ENCODE assay signal across 1 cellular context in the genomic region with DNA sequence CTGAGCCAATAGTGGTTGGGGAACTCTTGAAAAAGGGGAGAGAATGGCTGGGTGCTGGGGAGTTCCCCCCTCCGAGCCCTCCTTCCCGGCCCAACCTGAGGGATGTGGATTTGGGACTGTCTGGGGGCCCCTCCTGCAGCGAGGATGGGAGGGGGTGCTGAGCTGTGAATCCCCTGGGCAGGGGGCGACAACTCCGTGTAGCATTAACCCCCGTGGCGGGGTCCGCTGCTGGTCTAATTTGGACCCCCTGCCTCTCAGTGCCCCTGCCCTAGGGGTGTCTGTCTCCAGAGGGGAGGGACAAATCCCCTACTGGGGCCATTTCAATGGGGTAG.
TF ChIP-seq lines count a peak whose summit lies in the region.

No MANE protein-coding gene starts in this region.

TF ChIP-seq in SK-N-SH treated with all-trans-retinoic acid at 6 μM for 48 hours, 23 proteins besides CTCF, POLR2A, EP300 and RAD21 (continued from another document):
- TF ChIP-seq, protein P1, sequence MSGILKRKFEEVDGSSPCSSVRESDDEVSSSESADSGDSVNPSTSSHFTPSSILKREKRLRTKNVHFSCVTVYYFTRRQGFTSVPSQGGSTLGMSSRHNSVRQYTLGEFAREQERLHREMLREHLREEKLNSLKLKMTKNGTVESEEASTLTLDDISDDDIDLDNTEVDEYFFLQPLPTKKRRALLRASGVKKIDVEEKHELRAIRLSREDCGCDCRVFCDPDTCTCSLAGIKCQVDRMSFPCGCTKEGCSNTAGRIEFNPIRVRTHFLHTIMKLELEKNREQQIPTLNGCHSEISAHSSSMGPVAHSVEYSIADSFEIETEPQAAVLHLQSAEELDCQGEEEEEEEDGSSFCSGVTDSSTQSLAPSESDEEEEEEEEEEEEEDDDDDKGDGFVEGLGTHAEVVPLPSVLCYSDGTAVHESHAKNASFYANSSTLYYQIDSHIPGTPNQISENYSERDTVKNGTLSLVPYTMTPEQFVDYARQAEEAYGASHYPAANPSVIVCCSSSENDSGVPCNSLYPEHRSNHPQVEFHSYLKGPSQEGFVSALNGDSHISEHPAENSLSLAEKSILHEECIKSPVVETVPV (CRISPR knock-in tag; IDR thresholded peaks at IDR 0.05), result no peak
- TF ChIP-seq, protein P2, sequence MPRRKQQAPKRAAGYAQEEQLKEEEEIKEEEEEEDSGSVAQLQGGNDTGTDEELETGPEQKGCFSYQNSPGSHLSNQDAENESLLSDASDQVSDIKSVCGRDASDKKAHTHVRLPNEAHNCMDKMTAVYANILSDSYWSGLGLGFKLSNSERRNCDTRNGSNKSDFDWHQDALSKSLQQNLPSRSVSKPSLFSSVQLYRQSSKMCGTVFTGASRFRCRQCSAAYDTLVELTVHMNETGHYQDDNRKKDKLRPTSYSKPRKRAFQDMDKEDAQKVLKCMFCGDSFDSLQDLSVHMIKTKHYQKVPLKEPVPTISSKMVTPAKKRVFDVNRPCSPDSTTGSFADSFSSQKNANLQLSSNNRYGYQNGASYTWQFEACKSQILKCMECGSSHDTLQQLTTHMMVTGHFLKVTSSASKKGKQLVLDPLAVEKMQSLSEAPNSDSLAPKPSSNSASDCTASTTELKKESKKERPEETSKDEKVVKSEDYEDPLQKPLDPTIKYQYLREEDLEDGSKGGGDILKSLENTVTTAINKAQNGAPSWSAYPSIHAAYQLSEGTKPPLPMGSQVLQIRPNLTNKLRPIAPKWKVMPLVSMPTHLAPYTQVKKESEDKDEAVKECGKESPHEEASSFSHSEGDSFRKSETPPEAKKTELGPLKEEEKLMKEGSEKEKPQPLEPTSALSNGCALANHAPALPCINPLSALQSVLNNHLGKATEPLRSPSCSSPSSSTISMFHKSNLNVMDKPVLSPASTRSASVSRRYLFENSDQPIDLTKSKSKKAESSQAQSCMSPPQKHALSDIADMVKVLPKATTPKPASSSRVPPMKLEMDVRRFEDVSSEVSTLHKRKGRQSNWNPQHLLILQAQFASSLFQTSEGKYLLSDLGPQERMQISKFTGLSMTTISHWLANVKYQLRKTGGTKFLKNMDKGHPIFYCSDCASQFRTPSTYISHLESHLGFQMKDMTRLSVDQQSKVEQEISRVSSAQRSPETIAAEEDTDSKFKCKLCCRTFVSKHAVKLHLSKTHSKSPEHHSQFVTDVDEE (CRISPR knock-in tag; IDR thresholded peaks at IDR 0.05), result no peak
- no peak for TF ChIP-seq BACH2 (CRISPR knock-in tag; IDR thresholded peaks at IDR 0.05; ENCODE audit: borderline replicate concordance)
- TF ChIP-seq ZNF8 (CRISPR knock-in tag; IDR thresholded peaks at IDR 0.05), result no peak
- TF ChIP-seq, protein P3, sequence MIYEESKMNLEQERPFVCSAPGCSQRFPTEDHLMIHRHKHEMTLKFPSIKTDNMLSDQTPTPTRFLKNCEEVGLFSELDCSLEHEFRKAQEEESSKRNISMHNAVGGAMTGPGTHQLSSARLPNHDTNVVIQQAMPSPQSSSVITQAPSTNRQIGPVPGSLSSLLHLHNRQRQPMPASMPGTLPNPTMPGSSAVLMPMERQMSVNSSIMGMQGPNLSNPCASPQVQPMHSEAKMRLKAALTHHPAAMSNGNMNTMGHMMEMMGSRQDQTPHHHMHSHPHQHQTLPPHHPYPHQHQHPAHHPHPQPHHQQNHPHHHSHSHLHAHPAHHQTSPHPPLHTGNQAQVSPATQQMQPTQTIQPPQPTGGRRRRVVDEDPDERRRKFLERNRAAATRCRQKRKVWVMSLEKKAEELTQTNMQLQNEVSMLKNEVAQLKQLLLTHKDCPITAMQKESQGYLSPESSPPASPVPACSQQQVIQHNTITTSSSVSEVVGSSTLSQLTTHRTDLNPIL (CRISPR knock-in tag; IDR thresholded peaks at IDR 0.05; ENCODE audit: low read depth), result no peak
- no peak for TF ChIP-seq PPARA (CRISPR knock-in tag; IDR thresholded peaks at IDR 0.05; ENCODE audit: borderline replicate concordance)
- TF ChIP-seq, protein P4, sequence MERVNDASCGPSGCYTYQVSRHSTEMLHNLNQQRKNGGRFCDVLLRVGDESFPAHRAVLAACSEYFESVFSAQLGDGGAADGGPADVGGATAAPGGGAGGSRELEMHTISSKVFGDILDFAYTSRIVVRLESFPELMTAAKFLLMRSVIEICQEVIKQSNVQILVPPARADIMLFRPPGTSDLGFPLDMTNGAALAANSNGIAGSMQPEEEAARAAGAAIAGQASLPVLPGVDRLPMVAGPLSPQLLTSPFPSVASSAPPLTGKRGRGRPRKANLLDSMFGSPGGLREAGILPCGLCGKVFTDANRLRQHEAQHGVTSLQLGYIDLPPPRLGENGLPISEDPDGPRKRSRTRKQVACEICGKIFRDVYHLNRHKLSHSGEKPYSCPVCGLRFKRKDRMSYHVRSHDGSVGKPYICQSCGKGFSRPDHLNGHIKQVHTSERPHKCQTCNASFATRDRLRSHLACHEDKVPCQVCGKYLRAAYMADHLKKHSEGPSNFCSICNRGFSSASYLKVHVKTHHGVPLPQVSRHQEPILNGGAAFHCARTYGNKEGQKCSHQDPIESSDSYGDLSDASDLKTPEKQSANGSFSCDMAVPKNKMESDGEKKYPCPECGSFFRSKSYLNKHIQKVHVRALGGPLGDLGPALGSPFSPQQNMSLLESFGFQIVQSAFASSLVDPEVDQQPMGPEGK (CRISPR knock-in tag; IDR thresholded peaks at IDR 0.05; ENCODE audit: borderline replicate concordance), result no peak
- TF ChIP-seq ZNF70 (CRISPR knock-in tag; IDR thresholded peaks at IDR 0.05), result no peak
- TF ChIP-seq, protein P5, sequence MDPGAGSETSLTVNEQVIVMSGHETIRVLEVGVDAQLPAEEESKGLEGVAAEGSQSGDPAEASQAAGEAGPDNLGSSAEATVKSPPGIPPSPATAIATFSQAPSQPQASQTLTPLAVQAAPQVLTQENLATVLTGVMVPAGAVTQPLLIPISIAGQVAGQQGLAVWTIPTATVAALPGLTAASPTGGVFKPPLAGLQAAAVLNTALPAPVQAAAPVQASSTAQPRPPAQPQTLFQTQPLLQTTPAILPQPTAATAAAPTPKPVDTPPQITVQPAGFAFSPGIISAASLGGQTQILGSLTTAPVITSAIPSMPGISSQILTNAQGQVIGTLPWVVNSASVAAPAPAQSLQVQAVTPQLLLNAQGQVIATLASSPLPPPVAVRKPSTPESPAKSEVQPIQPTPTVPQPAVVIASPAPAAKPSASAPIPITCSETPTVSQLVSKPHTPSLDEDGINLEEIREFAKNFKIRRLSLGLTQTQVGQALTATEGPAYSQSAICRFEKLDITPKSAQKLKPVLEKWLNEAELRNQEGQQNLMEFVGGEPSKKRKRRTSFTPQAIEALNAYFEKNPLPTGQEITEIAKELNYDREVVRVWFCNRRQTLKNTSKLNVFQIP (CRISPR knock-in tag; IDR thresholded peaks at IDR 0.05; ENCODE audit: borderline replicate concordance, low read depth), result no peak
- no peak for TF ChIP-seq CSDC2 (CRISPR knock-in tag; IDR thresholded peaks at IDR 0.05)
- no peak for TF ChIP-seq GLIS3 (CRISPR knock-in tag; IDR thresholded peaks at IDR 0.05)
